23 cellular contexts compared by ENCODE assay signal in genomic region chr1:46941135-46941694, GRCh38. TPM values are rescaled to one million over a fixed set of nuclear protein-coding genes. Genes with fewer than 3 reads are reported as not detected.
"Had no signal": no experiment of that assay in that cellular context is flagged by ENCODE, and none has a peak within 500 bp of the region (broad histone marks: within the 10 kb centered on the region; RNA-seq: fewer than 3 reads in every experiment).

A gene with protein sequence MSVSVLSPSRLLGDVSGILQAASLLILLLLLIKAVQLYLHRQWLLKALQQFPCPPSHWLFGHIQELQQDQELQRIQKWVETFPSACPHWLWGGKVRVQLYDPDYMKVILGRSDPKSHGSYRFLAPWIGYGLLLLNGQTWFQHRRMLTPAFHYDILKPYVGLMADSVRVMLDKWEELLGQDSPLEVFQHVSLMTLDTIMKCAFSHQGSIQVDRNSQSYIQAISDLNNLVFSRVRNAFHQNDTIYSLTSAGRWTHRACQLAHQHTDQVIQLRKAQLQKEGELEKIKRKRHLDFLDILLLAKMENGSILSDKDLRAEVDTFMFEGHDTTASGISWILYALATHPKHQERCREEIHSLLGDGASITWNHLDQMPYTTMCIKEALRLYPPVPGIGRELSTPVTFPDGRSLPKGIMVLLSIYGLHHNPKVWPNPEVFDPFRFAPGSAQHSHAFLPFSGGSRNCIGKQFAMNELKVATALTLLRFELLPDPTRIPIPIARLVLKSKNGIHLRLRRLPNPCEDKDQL (minus strand): TSS chr1:46941476. CDS start chr1:46941433, 43 bp downstream.

- H3K4me1 ChIP-seq: breast epithelium had no signal

- H3K27ac Mint-ChIP-seq: activated CD4-positive, alpha-beta memory T cell treated with anti-CD3 and anti-CD28 coated beads for 36 hours; activated CD4-positive, alpha-beta T cell treated with anti-CD3 and anti-CD28 coated beads, Interleukin-2, amount 10 ng/mL, durations not matched to agents 7 days and 5 days; activated naive CD4-positive, alpha-beta T cell treated with anti-CD3 and anti-CD28 coated beads, Interleukin-2, amount 10 ng/mL, durations not matched to agents 7 days and 5 days; activated naive CD8-positive, alpha-beta T cell treated with anti-CD3 and anti-CD28 coated beads for 36 hours; T-helper 17 cell had no signal

- H3K9me3 Mint-ChIP-seq: activated CD4-positive, alpha-beta memory T cell treated with anti-CD3 and anti-CD28 coated beads for 36 hours; activated CD4-positive, alpha-beta T cell treated with anti-CD3 and anti-CD28 coated beads, Interleukin-2, amount 10 ng/mL, durations not matched to agents 7 days and 5 days; activated naive CD4-positive, alpha-beta T cell treated with anti-CD3 and anti-CD28 coated beads, Interleukin-2, amount 10 ng/mL, durations not matched to agents 7 days and 5 days; activated naive CD8-positive, alpha-beta T cell treated with anti-CD3 and anti-CD28 coated beads for 36 hours; activated T-cell treated with anti-CD3 and anti-CD28 coated beads, Interleukin-2, amount 50 U/mL, for 4 hours had no signal

- H3K4me3 ChIP-seq: breast epithelium, K562 had no signal

- H3K27ac ChIP-seq: breast epithelium, VCaP had no signal

- H3K36me3 ChIP-seq: breast epithelium had no signal

- H3K4me3 Mint-ChIP-seq: activated CD4-positive, alpha-beta memory T cell treated with anti-CD3 and anti-CD28 coated beads for 36 hours; activated CD4-positive, alpha-beta T cell treated with anti-CD3 and anti-CD28 coated beads, Interleukin-2, amount 10 ng/mL, durations not matched to agents 7 days and 5 days; activated naive CD4-positive, alpha-beta T cell treated with anti-CD3 and anti-CD28 coated beads, Interleukin-2, amount 10 ng/mL, durations not matched to agents 7 days and 5 days; activated naive CD8-positive, alpha-beta T cell treated with anti-CD3 and anti-CD28 coated beads for 36 hours; activated T-cell treated with anti-CD3 and anti-CD28 coated beads, Interleukin-2, amount 50 U/mL, for 4 hours; T-helper 17 cell had no signal

- FAIRE-seq: K562 had no signal

- H3K4me1 Mint-ChIP-seq: activated CD4-positive, alpha-beta T cell treated with anti-CD3 and anti-CD28 coated beads, Interleukin-2, amount 10 ng/mL, durations not matched to agents 7 days and 5 days; activated naive CD4-positive, alpha-beta T cell treated with anti-CD3 and anti-CD28 coated beads, Interleukin-2, amount 10 ng/mL, durations not matched to agents 7 days and 5 days; activated naive CD8-positive, alpha-beta T cell treated with anti-CD3 and anti-CD28 coated beads for 36 hours; T-helper 17 cell had no signal

- H3K36me3 Mint-ChIP-seq: activated CD4-positive, alpha-beta memory T cell treated with anti-CD3 and anti-CD28 coated beads for 36 hours; activated naive CD4-positive, alpha-beta T cell treated with anti-CD3 and anti-CD28 coated beads, Interleukin-2, amount 10 ng/mL, durations not matched to agents 7 days and 5 days; activated naive CD8-positive, alpha-beta T cell treated with anti-CD3 and anti-CD28 coated beads for 36 hours had no signal

- H3K27me3 ChIP-seq: breast epithelium had no signal

- DNase-seq: activated CD4-positive, alpha-beta memory T cell treated with anti-CD3 and anti-CD28 coated beads for 36 hours; activated CD4-positive, alpha-beta T cell treated with anti-CD3 and anti-CD28 coated beads, Interleukin-2, amount 10 ng/mL, durations not matched to agents 7 days and 5 days; activated CD4-positive, CD25-positive, alpha-beta regulatory T cell; activated CD8-positive, alpha-beta memory T cell treated with anti-CD3 and anti-CD28 coated beads for 24 hours; activated gamma-delta T cell; activated naive CD4-positive, alpha-beta T cell treated with anti-CD3 and anti-CD28 coated beads, Interleukin-2, amount 10 ng/mL, durations not matched to agents 7 days and 5 days; activated naive CD8-positive, alpha-beta T cell treated with anti-CD3 and anti-CD28 coated beads for 36 hours; activated T-cell treated with anti-CD3 and anti-CD28 coated beads, Interleukin-2, amount 50 U/mL, for 4 hours; anterior cingulate cortex; Karpas-422; MM.1S; NCI-H1105 treated with DMSO at 0.1 percent for 48 hours; NCI-H146; NCI-H187 treated with DMSO at 0.1 percent for 48 hours; NCI-H2081 treated with DMSO at 0.1 percent for 48 hours; NCI-H446; NCI-H524; PC-3; SIG-M5; T-helper 17 cell had no signal

- H3K9me3 ChIP-seq: breast epithelium had no signal

- ATAC-seq: activated T-cell treated with anti-CD3 and anti-CD28 coated beads, Interleukin-2, amount 50 U/mL, for 4 hours; K562; PC-3; T-helper 17 cell had no signal

RNA-seq across cellular contexts. Expression of the gene that starts here (rescaled TPM):
- total RNA-seq: activated CD4-positive, alpha-beta memory T cell treated with anti-CD3 and anti-CD28 coated beads for 36 hours; activated CD4-positive, alpha-beta T cell treated with anti-CD3 and anti-CD28 coated beads, Interleukin-2, amount 10 ng/mL, durations not matched to agents 7 days and 5 days; activated naive CD8-positive, alpha-beta T cell treated with anti-CD3 and anti-CD28 coated beads for 36 hours; K562; PC-3; T-helper 17 cell had no signal
- polyA plus RNA-seq: K562 had no signal
